ENCODE assay signal across 10 cellular contexts in genomic region chr3:149473314-149473990, GRCh38. TPM values are rescaled to one million over a fixed set of nuclear protein-coding genes. Genes with fewer than 3 reads are reported as not detected.
A peak's percentile ranks its signal among the peaks of the same experiment; 100 is the strongest.
DNase-seq lines count a peak whose midpoint lies in the region; ATAC-seq and TF ChIP-seq lines count a peak whose summit lies in the region.
"Had no signal": no experiment of that assay in that cellular context is flagged by ENCODE, and none has a peak within 500 bp of the region (broad histone marks: within the 10 kb centered on the region; RNA-seq: fewer than 3 reads in every experiment).

No MANE protein-coding gene starts in this region.

- H3K36me3 Mint-ChIP-seq in naive thymus-derived CD4-positive, alpha-beta T cell = no peaks in the 10 kb centered on the region
- no peaks in the 10 kb centered on the region for H3K36me3 Mint-ChIP-seq in endothelial cell (ENCODE audit: low read depth, unreplicated experiment)
- no peaks in the 10 kb centered on the region for H3K36me3 Mint-ChIP-seq in activated T-cell treated with anti-CD3 and anti-CD28 coated beads, Interleukin-2, amount 50 U/mL, for 4 hours (ENCODE audit: insufficient read depth)

- H3K27ac Mint-ChIP-seq in naive thymus-derived CD4-positive, alpha-beta T cell = no peak overlapping the region
- no peak overlapping the region for H3K27ac Mint-ChIP-seq in endothelial cell (ENCODE audit: unreplicated experiment)

- intact Hi-C loops in naive thymus-derived CD4-positive, alpha-beta T cell (cut with micrococcal nuclease) = no loop called here

- DNase-seq in COR-L47 (lab: John Stamatoyannopoulos, UW) (peak; percentile 20), NB4 (ENCODE audit: low read depth) (peak; percentile 16), dedifferentiated amniotic fluid mesenchymal stem cell (ENCODE audit: extremely low spot score) (peak; percentile 85), endothelial cell (ENCODE audit: low spot score) (no peak), DMS114 treated with DMSO at 0.1 percent for 48 hours (lab: John Stamatoyannopoulos, UW; ENCODE audit: unreplicated experiment) (no peak)
- no peak for DNase-seq in naive thymus-derived CD4-positive, alpha-beta T cell
- DNase-seq in activated T-cell treated with anti-CD3 and anti-CD28 coated beads, Interleukin-2, amount 50 U/mL, for 4 hours = no peak
- DNase-seq: trophoblast cell had no signal

- no peak overlapping the region for H3K4me3 Mint-ChIP-seq in naive thymus-derived CD4-positive, alpha-beta T cell
- no peak overlapping the region for H3K4me3 Mint-ChIP-seq in endothelial cell (ENCODE audit: unreplicated experiment)
- no peak overlapping the region for H3K4me3 Mint-ChIP-seq in activated T-cell treated with anti-CD3 and anti-CD28 coated beads, Interleukin-2, amount 50 U/mL, for 4 hours
- H3K4me3 Mint-ChIP-seq: central memory CD8-positive, alpha-beta T cell had no signal

- CTCF ChIA-PET in naive thymus-derived CD4-positive, alpha-beta T cell (lab: Charles Lee) = no interaction called here

- H3K9me3 ChIP-seq in naive thymus-derived CD4-positive, alpha-beta T cell (ENCODE audit: control insufficient read depth in 2 of 3, low read length in 3 of 3) = no peaks in the 10 kb centered on the region

- peak; percentile 78 for ATAC-seq in naive thymus-derived CD4-positive, alpha-beta T cell
- ATAC-seq in activated T-cell treated with anti-CD3 and anti-CD28 coated beads, Interleukin-2, amount 50 U/mL, for 4 hours = no peak
- no peak for ATAC-seq in HG02798 (IDR thresholded peaks at IDR 0.05; ENCODE audit: poor library complexity, unreplicated experiment)

- peaks cover 0 to 5% (median 0%) of the 10 kb centered on the region in 7 donors for H3K4me1 Mint-ChIP-seq in naive thymus-derived CD4-positive, alpha-beta T cell
- H3K4me1 Mint-ChIP-seq in endothelial cell (ENCODE audit: unreplicated experiment) = peaks cover 52% of the 10 kb centered on the region
- no peaks in the 10 kb centered on the region for H3K4me1 Mint-ChIP-seq in activated T-cell treated with anti-CD3 and anti-CD28 coated beads, Interleukin-2, amount 50 U/mL, for 4 hours (ENCODE audit: low read depth)
- H3K4me1 Mint-ChIP-seq: central memory CD8-positive, alpha-beta T cell had no signal

- H3K4me1 ChIP-seq in naive thymus-derived CD4-positive, alpha-beta T cell (ENCODE audit: control insufficient read depth in 2 of 2, insufficient read depth in 2 of 2, low read length in 2 of 2) = no peaks in the 10 kb centered on the region

- H3K36me3 ChIP-seq in naive thymus-derived CD4-positive, alpha-beta T cell (ENCODE audit: control insufficient read depth in 2 of 3, insufficient read depth in 3 of 3, low read length in 3 of 3) = no peaks in the 10 kb centered on the region

- no peaks in the 10 kb centered on the region for H3K9me3 Mint-ChIP-seq in naive thymus-derived CD4-positive, alpha-beta T cell
- no peaks in the 10 kb centered on the region for H3K9me3 Mint-ChIP-seq in endothelial cell (ENCODE audit: unreplicated experiment)
- H3K9me3 Mint-ChIP-seq in activated T-cell treated with anti-CD3 and anti-CD28 coated beads, Interleukin-2, amount 50 U/mL, for 4 hours = no peaks in the 10 kb centered on the region
- H3K9me3 Mint-ChIP-seq: central memory CD8-positive, alpha-beta T cell had no signal

- no peak for TF ChIP-seq POLR2A in NB4 (IDR thresholded peaks at IDR 0.05; ENCODE audit: extremely low read depth, insufficient read length)

- H3K27ac ChIP-seq in naive thymus-derived CD4-positive, alpha-beta T cell (ENCODE audit: low read depth, low read length) = no peak overlapping the region

- H3K27me3 ChIP-seq in naive thymus-derived CD4-positive, alpha-beta T cell (ENCODE audit: control insufficient read depth in 2 of 2, insufficient read depth in 2 of 2, low read length in 2 of 2) = no peaks in the 10 kb centered on the region

- TF ChIP-seq CTCF in NB4 (IDR thresholded peaks at IDR 0.05; ENCODE audit: low read depth, low read length) (no peak), endothelial cell (IDR thresholded peaks at IDR 0.05; ENCODE audit: unreplicated experiment) (no peak)

- H3K4me3 ChIP-seq in NB4 (ENCODE audit: low read depth, low read length) = no peak overlapping the region
- no peak overlapping the region for H3K4me3 ChIP-seq in naive thymus-derived CD4-positive, alpha-beta T cell (ENCODE audit: low read length)

- peaks cover 0 to 27% (median 8%) of the 10 kb centered on the region in 5 donors for H3K27me3 Mint-ChIP-seq in naive thymus-derived CD4-positive, alpha-beta T cell
- H3K27me3 Mint-ChIP-seq in endothelial cell (ENCODE audit: unreplicated experiment) = peaks cover 2% of the 10 kb centered on the region
- no peaks in the 10 kb centered on the region for H3K27me3 Mint-ChIP-seq in activated T-cell treated with anti-CD3 and anti-CD28 coated beads, Interleukin-2, amount 50 U/mL, for 4 hours (ENCODE audit: low read depth)

- POLR2A ChIA-PET in naive thymus-derived CD4-positive, alpha-beta T cell (lab: Charles Lee) = no interaction called here

RNA-seq across cellular contexts. Expression of gene TM4SF4, which starts 1.0 kb away (rescaled TPM):
- not detected for total RNA-seq in naive thymus-derived CD4-positive, alpha-beta T cell
- polyA plus RNA-seq in naive thymus-derived CD4-positive, alpha-beta T cell = not detected
- total RNA-seq in endothelial cell (ENCODE audit: unreplicated experiment) = 0.67 TPM
- total RNA-seq in activated T-cell treated with anti-CD3 and anti-CD28 coated beads, Interleukin-2, amount 50 U/mL, for 4 hours = 1 to 10 TPM in 2 of 3 donors, under 1 TPM in 1; 0.92 to 1.3 (median 1.0) TPM

Comparison
In these comparisons a context has a peak if more than half of its experiments do, and no peak if none do; other contexts are left out.
1. DNase-seq: peak in COR-L47 (single experiment), NB4 (single experiment) and dedifferentiated amniotic fluid mesenchymal stem cell (single experiment); none in naive thymus-derived CD4-positive, alpha-beta T cell (0 of 9), endothelial cell (single experiment), DMS114 treated with DMSO at 0.1 percent for 48 hours (single experiment) and activated T-cell treated with anti-CD3 and anti-CD28 coated beads, Interleukin-2, amount 50 U/mL, for 4 hours (single experiment).